ENCODE assay signal across 6 cellular contexts in genomic region chr22:19446603-19447387, GRCh38. TPM values are rescaled to one million over a fixed set of nuclear protein-coding genes. Genes with fewer than 3 reads are reported as not detected.
DNase-seq lines count a peak whose midpoint lies in the region; ATAC-seq and TF ChIP-seq lines count a peak whose summit lies in the region.

No MANE protein-coding gene starts in this region.

- H3K27me3 Mint-ChIP-seq in CD4-positive, alpha-beta T cell: no peaks in the 10 kb centered on the region

- intact Hi-C loops in CD4-positive, alpha-beta T cell (cut with DNase I, micrococcal nuclease): loop anchor here (1.0 to 10.0 kb wide), 6 partner anchors 13 to 342 kb away; partner anchors contain the start of genes CDC45 (in 2 of the 2), UFD1 (in 2 of the 2), ESS2 (in 1 of the 2) and MRPL40 (in 1 of the 2)
- intact Hi-C loops in stomach (cut with DNase I; ENCODE audit: low total_unique reads): no loop called here

- no peaks in the 10 kb centered on the region for H3K9me3 ChIP-seq in CD4-positive, alpha-beta T cell (ENCODE audit: control insufficient read depth, low read length)
- no peaks in the 10 kb centered on the region for H3K9me3 ChIP-seq in stomach

- H3K27ac ChIP-seq in CD4-positive, alpha-beta T cell (ENCODE audit: low read depth, low read length): peak overlapping the region; percentile 85
- H3K27ac ChIP-seq in stomach: peak overlapping the region; percentile 92 to 96 (median 95)

- H3K36me3 ChIP-seq in stomach: peaks cover 18 to 57% (median 45%) of the 10 kb centered on the region in 4 donors

- H3K36me3 Mint-ChIP-seq in CD4-positive, alpha-beta T cell (ENCODE audit: low read depth): peaks cover 64% of the 10 kb centered on the region

- peaks cover 21 to 53% (median 40%) of the 10 kb centered on the region in 4 donors for H3K4me1 ChIP-seq in stomach

- CTCF ChIA-PET in CD4-positive, alpha-beta T cell (lab: Charles Lee): interaction anchor here (1.1 to 1.6 kb wide), 3 partner anchors 14 to 268 kb away, joined by 3 to 5 read pairs (median 3); no protein-coding TSS in a partner anchor

- peak overlapping the region; percentile 91 for H3K27ac Mint-ChIP-seq in CD4-positive, alpha-beta T cell

- POLR2A ChIA-PET in CD4-positive, alpha-beta T cell (lab: Charles Lee): interaction anchor here (0.6 to 8.2 kb wide), 10 partner anchors 9 to 325 kb away, joined by 3 to 94 read pairs (median 6); partner anchors contain the start of genes CDC45, DGCR2, ESS2 and HIRA

- no peaks in the 10 kb centered on the region for H3K27me3 ChIP-seq in CD4-positive, alpha-beta T cell (ENCODE audit: control insufficient read depth, insufficient read depth, low read length)
- H3K27me3 ChIP-seq in stomach: no peaks in the 10 kb centered on the region

- peak overlapping the region; percentile 93 for H3K4me3 Mint-ChIP-seq in CD4-positive, alpha-beta T cell

- no peak for TF ChIP-seq EP300 in stomach (IDR thresholded peaks at IDR 0.05)

- H3K4me3 ChIP-seq in fibroblast of the aortic adventitia (ENCODE audit: low read depth, low read length): peak overlapping the region; percentile 82
- peak overlapping the region; percentile 69 to 91 (median 83) for H3K4me3 ChIP-seq in stomach

- no peak for TF ChIP-seq POLR2A in stomach (IDR thresholded peaks at IDR 0.05)

- DNase-seq in CD4-positive, alpha-beta T cell: no peak
- DNase-seq in NAMALWA (ENCODE audit: low spot score) (peak; percentile 57), fibroblast of the aortic adventitia (ENCODE audit: low read depth) (no peak), stomach (no peak), HCEC 1CT (no peak)
- no peak for DNase-seq in stimulated activated CD4-positive, alpha-beta T cell treated with anti-CD3 and anti-CD28 coated beads, Interleukin-4, amount 100 ng/mL, for 1 hour

- peaks cover 52% of the 10 kb centered on the region for H3K4me1 Mint-ChIP-seq in CD4-positive, alpha-beta T cell (ENCODE audit: low read depth)

- no peaks in the 10 kb centered on the region for H3K9me3 Mint-ChIP-seq in CD4-positive, alpha-beta T cell

- TF ChIP-seq CTCF in CD4-positive, alpha-beta T cell (IDR thresholded peaks at IDR 0.05): no peak
- no peak for TF ChIP-seq CTCF in fibroblast of the aortic adventitia (IDR thresholded peaks at IDR 0.05; ENCODE audit: insufficient read depth, low read length)
- TF ChIP-seq CTCF in stomach (IDR thresholded peaks at IDR 0.05): no peak

- peak; percentile 27 for ATAC-seq in CD4-positive, alpha-beta T cell (ENCODE audit: poor library complexity)

- WGBS in stomach, 5 donors: 13 to 20% (median 15%) methylated on average over 21 to 31 of the region's 31 CpGs

RNA-seq across cellular contexts. Expression of gene C22orf39, which starts 0.7 kb away (rescaled TPM):
- 10 to 100 TPM; 30.2 to 32.6 TPM for total RNA-seq in CD4-positive, alpha-beta T cell
- 9.6 and 10.5 TPM in 2 replicates for total RNA-seq in fibroblast of the aortic adventitia (ENCODE audit: low replicate concordance)
- 100 to 1,000 TPM in 1 of 5 donors, 10 to 100 TPM in 4; 23.6 to 124 (median 46.3) TPM for total RNA-seq in stomach
- polyA plus RNA-seq in stomach: 10 to 100 TPM; 33.1 to 58.2 (median 36.6) TPM

RNA-seq across cellular contexts. Expression of gene MRPL40, which starts 14.4 kb away (rescaled TPM):
- 10 to 100 TPM; 10.7 to 11.3 TPM for total RNA-seq in CD4-positive, alpha-beta T cell
- total RNA-seq in fibroblast of the aortic adventitia (ENCODE audit: low replicate concordance): 22.6 and 41.8 TPM in 2 replicates
- 10 to 100 TPM in 3 of 5 donors, 1 to 10 TPM in 2; 2.3 to 25.0 (median 11.2) TPM for total RNA-seq in stomach
- polyA plus RNA-seq in stomach: 10 to 100 TPM; 43.6 to 61.1 (median 57.3) TPM

RNA-seq across cellular contexts. Expression of gene HIRA, which starts 15.3 kb away (rescaled TPM):
- total RNA-seq in CD4-positive, alpha-beta T cell: 10 to 100 TPM; 15.2 to 15.5 TPM
- 13.5 and 17.7 TPM in 2 replicates for total RNA-seq in fibroblast of the aortic adventitia (ENCODE audit: low replicate concordance)
- total RNA-seq in stomach: 10 to 100 TPM in 4 of 5 donors, 1 to 10 TPM in 1; 6.4 to 47.2 (median 13.4) TPM
- 10 to 100 TPM in 2 of 3 donors, 1 to 10 TPM in 1; 9.2 to 14.8 (median 10.8) TPM for polyA plus RNA-seq in stomach

RNA-seq across cellular contexts. Expression of gene UFD1, which starts 32.2 kb away (rescaled TPM):
- total RNA-seq in CD4-positive, alpha-beta T cell: 10 to 100 TPM; 68.5 to 77.4 TPM
- total RNA-seq in fibroblast of the aortic adventitia (ENCODE audit: low replicate concordance): 16.3 and 70.8 TPM in 2 replicates
- total RNA-seq in stomach: 10 to 100 TPM in 4 of 5 donors, 1 to 10 TPM in 1; 3.8 to 78.6 (median 36.4) TPM
- polyA plus RNA-seq in stomach: 10 to 100 TPM; 63.4 to 86.6 (median 64.9) TPM

RNA-seq across cellular contexts. Expression of gene CDC45, which starts 32.9 kb away (rescaled TPM):
- under 1 TPM; 0.75 to 0.82 TPM for total RNA-seq in CD4-positive, alpha-beta T cell
- total RNA-seq in fibroblast of the aortic adventitia (ENCODE audit: low replicate concordance) (2.3 and 22.9 TPM in 2 replicates), stomach (10 to 100 TPM in 1 of 5 donors, 1 to 10 TPM in 3, not detected in 1; 1.2 to 44.2 (median 4.9) TPM)
- polyA plus RNA-seq in stomach: 1 to 10 TPM; 2.3 to 7.8 (median 5.4) TPM
